1 cellular context compared by ENCODE assay signal in the genomic region with DNA sequence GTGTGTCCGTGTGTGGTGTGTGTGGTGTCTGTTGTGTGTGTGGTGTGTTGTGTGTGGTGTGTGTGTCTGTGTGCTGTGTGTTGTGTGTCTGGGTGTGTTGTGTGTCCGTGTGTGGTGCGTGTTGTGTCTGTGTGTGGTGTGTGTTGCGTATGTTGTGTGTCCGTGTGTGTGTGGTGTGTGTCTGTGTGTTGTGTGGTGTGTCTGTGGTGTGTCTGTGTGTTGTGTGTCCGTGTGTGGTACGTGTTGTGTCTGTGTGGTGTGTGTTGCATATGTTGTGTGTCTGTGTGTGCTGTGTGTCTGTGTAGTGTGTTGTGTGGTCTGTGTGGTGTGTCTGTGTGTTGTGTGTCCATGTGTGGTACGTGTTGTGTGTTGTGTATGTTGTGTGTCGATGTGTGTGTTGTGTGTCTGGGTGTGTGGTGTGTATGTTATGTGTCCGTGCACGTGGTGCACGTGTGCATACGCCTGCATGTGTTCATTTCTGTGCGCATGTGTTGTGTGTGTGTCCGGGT.
A peak's percentile ranks its signal among the peaks of the same experiment; 100 is the strongest.
TF ChIP-seq lines count a peak whose summit lies in the region.

No MANE protein-coding gene starts in this region.

TF ChIP-seq in HEK293T, 16 proteins besides CTCF, POLR2A, EP300 and RAD21:
- 0 out of 2 replicates have a peak, but pooled peaks have one; percentile 9 for TF ChIP-seq TARDBP (IDR thresholded peaks at IDR 0.05)
- TF ChIP-seq ZNF384 (IDR thresholded peaks at IDR 0.05), result no peak
TF ChIP-seq in HEK293T: peak in this region for 1.
